In the genomic region with DNA sequence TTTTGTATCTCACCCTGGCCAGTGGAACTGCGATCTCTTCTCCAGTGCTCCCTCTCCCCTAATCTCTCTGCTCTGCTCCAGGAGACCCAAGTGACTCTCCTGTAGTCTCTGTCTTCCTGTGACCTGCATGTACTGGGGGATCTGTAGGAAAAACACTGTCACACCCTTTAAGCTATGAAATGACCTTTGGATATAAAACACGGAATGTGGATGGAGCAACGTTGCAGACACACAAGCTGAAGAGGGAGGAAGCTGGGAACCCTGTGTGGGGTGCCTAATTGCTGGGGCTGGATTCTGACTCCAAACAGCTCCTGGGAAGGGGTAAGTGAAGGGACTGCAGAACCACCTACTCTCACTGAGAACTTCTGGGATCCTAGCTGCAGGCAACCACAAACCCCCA, we compare ENCODE assay signal across 19 cellular contexts.
DNase-seq lines count a peak whose midpoint lies in the region; ATAC-seq lines count a peak whose summit lies in the region.
"Had no signal": no experiment of that assay in that cellular context is flagged by ENCODE, and none has a peak within 500 bp of the region (broad histone marks: within the 10 kb centered on the region; RNA-seq: fewer than 3 reads in every experiment).

No MANE protein-coding gene starts in this region.

- H2BK5ac ChIP-seq in mesenchymal stem cell (ENCODE audit: low read depth, low read length, poor library complexity, severe bottlenecking), result no peak overlapping the region

- H3K4ac ChIP-seq in mesenchymal stem cell (ENCODE audit: low read depth in 1 of 2, low read length in 2 of 2), result no peak overlapping the region

- no peak overlapping the region for H3K4me3 ChIP-seq in BLaER1
- H3K4me3 ChIP-seq in mesenchymal stem cell (ENCODE audit: insufficient read depth in 1 of 2, low read depth in 1 of 2, low read length in 2 of 2), result no peak overlapping the region
- H3K4me3 ChIP-seq: A549, GM12878, GM23248 had no signal

- no peaks in the 10 kb centered on the region for H3K27me3 ChIP-seq in BLaER1
- H3K27me3 ChIP-seq in mesenchymal stem cell (ENCODE audit: control insufficient read depth in 1 of 2, insufficient read depth in 1 of 2, low read length in 2 of 2), result no peaks in the 10 kb centered on the region
- H3K27me3 ChIP-seq: BE2C had no signal

- H3K23ac ChIP-seq in mesenchymal stem cell (ENCODE audit: low read length in 2 of 2), result no peak overlapping the region

- WGBS in mesenchymal stem cell, result 94% methylated on average over 2 of the region's 3 CpGs

- H3K9ac ChIP-seq in BLaER1, result no peak overlapping the region
- H3K9ac ChIP-seq in mesenchymal stem cell (ENCODE audit: low read length), result no peak overlapping the region
- H3K9ac ChIP-seq: GM23248 had no signal

- H4K91ac ChIP-seq in mesenchymal stem cell (ENCODE audit: low read length), result no peak overlapping the region

- H3K4me2 ChIP-seq in BLaER1, result peak overlapping the region; percentile 36; the same call in 1 of the 2 replicates
- H3K4me2 ChIP-seq in mesenchymal stem cell (ENCODE audit: low read length, poor library complexity, severe bottlenecking), result no peak overlapping the region
- H3K4me2 ChIP-seq: A549 had no signal

- H3K18ac ChIP-seq in mesenchymal stem cell (ENCODE audit: low read depth in 1 of 2, low read length in 2 of 2), result no peak overlapping the region

- H4K20me1 ChIP-seq in BLaER1, result no peaks in the 10 kb centered on the region

- H2BK12ac ChIP-seq in mesenchymal stem cell (ENCODE audit: low read length in 2 of 2), result no peak overlapping the region

- no peak overlapping the region for H3K27ac ChIP-seq in BLaER1
- no peak overlapping the region for H3K27ac ChIP-seq in mesenchymal stem cell (ENCODE audit: low read length, poor library complexity, severe bottlenecking)
- no peak overlapping the region for H3K27ac ChIP-seq in substantia nigra (ENCODE audit: low read depth, low read length, poor library complexity, severe bottlenecking)
- H3K27ac ChIP-seq: A549, GM23248 had no signal

- H4K8ac ChIP-seq in mesenchymal stem cell (ENCODE audit: low read length), result no peak overlapping the region

- peak; percentile 20 for DNase-seq in brain pericyte (ENCODE audit: low read depth, low spot score)
- no peak for DNase-seq in mesenchymal stem cell
- DNase-seq in substantia nigra (lab: John Stamatoyannopoulos, UW), result no peak
- DNase-seq: 8988T; ACHN; AML-193; BE2C; C1 segment of cervical spinal cord; Caco-2; CD4-positive, alpha-beta memory T cell; DND-41; H7; HCEC 1CT had no signal

- H3K79me1 ChIP-seq in mesenchymal stem cell (replicated peaks; ENCODE audit: low read length, poor library complexity, severe bottlenecking), result no peaks in the 10 kb centered on the region

- H3K9me3 ChIP-seq in BLaER1 (no peaks in the 10 kb centered on the region), mesenchymal stem cell (ENCODE audit: control insufficient read depth, low read length) (no peaks in the 10 kb centered on the region)
- H3K9me3 ChIP-seq: A549, BE2C, Caco-2 had no signal

- H3K14ac ChIP-seq in mesenchymal stem cell (ENCODE audit: low read length in 2 of 2), result no peak overlapping the region

- H2AK5ac ChIP-seq in mesenchymal stem cell (ENCODE audit: low read length, severe bottlenecking), result peak overlapping the region; percentile 30

- ATAC-seq in HG03097 (IDR thresholded peaks at IDR 0.05; ENCODE audit: low FRiP score, unreplicated experiment) (no peak), HG02970 (IDR thresholded peaks at IDR 0.05; ENCODE audit: low FRiP score, unreplicated experiment) (no peak)
- ATAC-seq: A549, GM12878 had no signal

- no peak overlapping the region for H2AFZ ChIP-seq in mesenchymal stem cell (ENCODE audit: low read depth, low read length)
- H2AFZ ChIP-seq: GM23248 had no signal

- H3K36me3 ChIP-seq in BLaER1, result no peaks in the 10 kb centered on the region
- H3K36me3 ChIP-seq in mesenchymal stem cell (ENCODE audit: control insufficient read depth in 1 of 2, insufficient read depth in 2 of 2, low read depth in 1 of 2, low read length in 2 of 2), result peaks cover 0 to 3% of the 10 kb centered on the region in 2 experiments
- H3K36me3 ChIP-seq: BE2C had no signal

- no peak overlapping the region for H2BK15ac ChIP-seq in mesenchymal stem cell (ENCODE audit: low read depth, poor library complexity, severe bottlenecking)

- H2BK120ac ChIP-seq in mesenchymal stem cell (ENCODE audit: low read depth, low read length), result no peak overlapping the region

- H3K4me1 ChIP-seq in BLaER1 (peaks cover 6% of the 10 kb centered on the region), mesenchymal stem cell (ENCODE audit: control insufficient read depth, insufficient read depth, low read depth, low read length) (no peaks in the 10 kb centered on the region)
- H3K4me1 ChIP-seq: A549, BE2C, Caco-2 had no signal
